ENCODE assay signal across 16 cellular contexts in the genomic region with DNA sequence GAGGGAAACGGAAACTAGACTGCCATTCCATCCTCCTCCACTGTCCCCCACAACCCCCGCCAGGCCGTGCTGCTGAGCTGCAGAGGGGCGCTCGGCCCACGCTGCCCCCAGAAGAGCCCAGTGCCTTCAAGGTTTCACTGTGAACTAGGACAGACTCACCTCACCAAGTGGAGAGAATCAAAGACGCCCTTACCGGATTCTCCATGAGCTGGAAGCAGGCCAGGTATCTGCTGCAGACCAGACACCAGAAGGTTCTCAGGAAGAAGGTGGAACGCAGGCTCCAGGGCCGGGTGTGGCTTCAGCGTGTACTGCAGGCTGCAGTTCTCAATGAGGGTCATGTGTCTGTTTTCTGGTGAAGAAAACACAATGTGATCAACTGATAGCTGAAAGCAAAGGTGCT.
"Had no signal": no experiment of that assay in that cellular context is flagged by ENCODE, and none has a peak within 500 bp of the region (broad histone marks: within the 10 kb centered on the region; RNA-seq: fewer than 3 reads in every experiment).

No MANE protein-coding gene starts in this region.

- H3K36me3 Mint-ChIP-seq: activated naive CD4-positive, alpha-beta T cell treated with anti-CD3 and anti-CD28 coated beads, Interleukin-2, amount 50 U/mL, for 72 hours had no signal

- H3K27me3 Mint-ChIP-seq: activated CD4-positive, alpha-beta T cell treated with anti-CD3 and anti-CD28 coated beads, Interleukin-2, amount 10 ng/mL, durations not matched to agents 7 days and 5 days had no signal

- H3K27ac ChIP-seq: body of pancreas, epithelial cell of prostate, gastrocnemius medialis, lower lobe of right lung, tibial artery had no signal

- H3K4me1 ChIP-seq: body of pancreas, gastrocnemius medialis, lower lobe of right lung, tibial artery had no signal

- ATAC-seq: activated naive CD4-positive, alpha-beta T cell treated with anti-CD3 and anti-CD28 coated beads, Interleukin-2, amount 50 U/mL, for 72 hours; body of pancreas; gastrocnemius medialis; lower lobe of right lung had no signal

- H3K4me3 ChIP-seq: body of pancreas, gastrocnemius medialis, lower lobe of right lung, tibial artery had no signal

- DNase-seq: activated CD4-positive, alpha-beta T cell treated with anti-CD3 and anti-CD28 coated beads, Interleukin-2, amount 10 ng/mL, durations not matched to agents 7 days and 5 days; activated CD4-positive, CD25-positive, alpha-beta regulatory T cell; activated CD8-positive, alpha-beta memory T cell treated with anti-CD3 and anti-CD28 coated beads for 24 hours; activated T-cell treated with anti-CD3 and anti-CD28 coated beads for 4 hours; amniotic stem cell; body of pancreas; central memory CD4-positive, alpha-beta T cell; cortex of kidney; effector memory CD4-positive, alpha-beta T cell; gastrocnemius medialis; lower lobe of right lung; midbrain; small intestine had no signal

- H3K9me3 ChIP-seq: body of pancreas, gastrocnemius medialis, lower lobe of right lung, tibial artery had no signal

- H3K36me3 ChIP-seq: gastrocnemius medialis had no signal

- H3K4me3 Mint-ChIP-seq: activated CD4-positive, alpha-beta T cell treated with anti-CD3 and anti-CD28 coated beads, Interleukin-2, amount 10 ng/mL, durations not matched to agents 7 days and 5 days had no signal

- H3K9me3 Mint-ChIP-seq: activated CD4-positive, alpha-beta T cell treated with anti-CD3 and anti-CD28 coated beads, Interleukin-2, amount 10 ng/mL, durations not matched to agents 7 days and 5 days; activated naive CD4-positive, alpha-beta T cell treated with anti-CD3 and anti-CD28 coated beads, Interleukin-2, amount 50 U/mL, for 72 hours had no signal

- H3K27me3 ChIP-seq: body of pancreas, gastrocnemius medialis, tibial artery had no signal

- H3K27ac Mint-ChIP-seq: activated CD4-positive, alpha-beta T cell treated with anti-CD3 and anti-CD28 coated beads, Interleukin-2, amount 10 ng/mL, durations not matched to agents 7 days and 5 days; activated naive CD4-positive, alpha-beta T cell treated with anti-CD3 and anti-CD28 coated beads, Interleukin-2, amount 50 U/mL, for 72 hours had no signal
